11 cellular contexts compared by ENCODE assay signal in genomic region chr9:127566351-127567001, GRCh38. TPM values are rescaled to one million over a fixed set of nuclear protein-coding genes. Genes with fewer than 3 reads are reported as not detected.
A peak's percentile ranks its signal among the peaks of the same experiment; 100 is the strongest.
DNase-seq lines count a peak whose midpoint lies in the region; ATAC-seq and TF ChIP-seq lines count a peak whose summit lies in the region.
"Had no signal": no experiment of that assay in that cellular context is flagged by ENCODE, and none has a peak within 500 bp of the region (broad histone marks: within the 10 kb centered on the region; RNA-seq: fewer than 3 reads in every experiment).

No MANE protein-coding gene starts in this region.

- 43% methylated on average over 11 of the region's 11 CpGs for WGBS in liver

- H3K4me1 ChIP-seq in liver (ENCODE audit: control insufficient read depth in 4 of 4, insufficient read depth in 4 of 4, low read length in 3 of 4) (peaks cover 10 to 34% (median 25%) of the 10 kb centered on the region in 4 donors), tibial artery (peaks cover 8 to 74% (median 60%) of the 10 kb centered on the region in 4 donors)
- H3K4me1 ChIP-seq: BE2C had no signal

- H3K4me3 ChIP-seq in cardiac fibroblast (replicated peaks in 1 of 2; ENCODE audit: low read depth in 2 of 2, low read length in 2 of 2) (peak overlapping the region; percentile 93 to 94), liver (ENCODE audit: low read depth in 1 of 3, low read length in 3 of 3) (peak overlapping the region in 1 of 3 donors; percentile 76), tibial artery (peak overlapping the region; percentile 89 to 95)

- DNase-seq in activated CD4-positive, alpha-beta T cell treated with anti-CD3 and anti-CD28 coated beads, Interleukin-2, amount 10 ng/mL, durations not matched to agents 24 days and 14 days, result no peak
- no peak for DNase-seq in activated CD4-positive, alpha-beta T cell treated with anti-CD3 and anti-CD28 coated beads, Interleukin-2, amount 50 U/mL, for 1 hour
- DNase-seq in cardiac fibroblast (ENCODE audit: low read depth in 2 of 2), result no peak
- no peak for DNase-seq in tibial artery
- DNase-seq in activated T-cell treated with anti-CD3 and anti-CD28 coated beads, Interleukin-2, amount 50 U/mL, for 72 hours, result no peak
- no peak for DNase-seq in CD1c-positive myeloid dendritic cell (ENCODE audit: extremely low spot score)
- DNase-seq: activated CD4-positive, alpha-beta T cell treated with anti-CD3 and anti-CD28 coated beads for 1 hour; BE2C had no signal

- no peaks in the 10 kb centered on the region for H3K27me3 Mint-ChIP-seq in activated CD4-positive, alpha-beta T cell treated with anti-CD3 and anti-CD28 coated beads, Interleukin-2, amount 10 ng/mL, durations not matched to agents 24 days and 14 days
- no peaks in the 10 kb centered on the region for H3K27me3 Mint-ChIP-seq in activated T-cell treated with anti-CD3 and anti-CD28 coated beads, Interleukin-2, amount 50 U/mL, for 72 hours (ENCODE audit: low read depth)

- H3K4me3 Mint-ChIP-seq in activated CD4-positive, alpha-beta T cell treated with anti-CD3 and anti-CD28 coated beads, Interleukin-2, amount 10 ng/mL, durations not matched to agents 24 days and 14 days, result peak overlapping the region; percentile 81
- H3K4me3 Mint-ChIP-seq in activated T-cell treated with anti-CD3 and anti-CD28 coated beads, Interleukin-2, amount 50 U/mL, for 72 hours, result no peak overlapping the region

- no peak for ATAC-seq in activated T-cell treated with anti-CD3 and anti-CD28 coated beads, Interleukin-2, amount 50 U/mL, for 72 hours (replicated peaks in 1 of 2)
- no peak for ATAC-seq in GM21367 (IDR thresholded peaks at IDR 0.05; ENCODE audit: unreplicated experiment)

- peaks cover 42% of the 10 kb centered on the region for H3K4me1 Mint-ChIP-seq in activated CD4-positive, alpha-beta T cell treated with anti-CD3 and anti-CD28 coated beads, Interleukin-2, amount 10 ng/mL, durations not matched to agents 24 days and 14 days
- H3K4me1 Mint-ChIP-seq in activated T-cell treated with anti-CD3 and anti-CD28 coated beads, Interleukin-2, amount 50 U/mL, for 72 hours (ENCODE audit: low read depth), result peaks cover 36% of the 10 kb centered on the region

- TF ChIP-seq RAD21 in liver (IDR thresholded peaks at IDR 0.05), result no peak

- no peaks in the 10 kb centered on the region for H3K9me3 ChIP-seq in liver (ENCODE audit: control insufficient read depth in 4 of 4, low read length in 3 of 4)
- H3K9me3 ChIP-seq in tibial artery, result no peaks in the 10 kb centered on the region
- H3K9me3 ChIP-seq: BE2C had no signal

- H3K27ac Mint-ChIP-seq in activated CD4-positive, alpha-beta T cell treated with anti-CD3 and anti-CD28 coated beads, Interleukin-2, amount 10 ng/mL, durations not matched to agents 24 days and 14 days, result no peak overlapping the region
- H3K27ac Mint-ChIP-seq in activated T-cell treated with anti-CD3 and anti-CD28 coated beads, Interleukin-2, amount 50 U/mL, for 72 hours, result no peak overlapping the region

- H3K27ac ChIP-seq in liver (ENCODE audit: low read depth in 1 of 2, low read length in 2 of 2), result peak overlapping the region; percentile 32 to 82
- H3K27ac ChIP-seq in tibial artery, result peak overlapping the region; percentile 89 to 98
- H3K27ac ChIP-seq: KMS-11 had no signal

- H3K27me3 ChIP-seq in liver (ENCODE audit: control insufficient read depth in 4 of 4, insufficient read depth in 4 of 4, low read length in 3 of 4) (no peaks in the 10 kb centered on the region), tibial artery (no peaks in the 10 kb centered on the region)

- no peak for TF ChIP-seq CTCF in cardiac fibroblast (IDR thresholded peaks at IDR 0.05; ENCODE audit: low read depth, low read length)
- TF ChIP-seq CTCF in liver (IDR thresholded peaks at IDR 0.05; ENCODE audit: low read depth, low read length, missing input control), result no peak
- TF ChIP-seq CTCF in tibial artery (IDR thresholded peaks at IDR 0.05), result no peak

- H3K36me3 ChIP-seq in liver (ENCODE audit: control insufficient read depth in 4 of 4, insufficient read depth in 3 of 4, low read depth in 1 of 4, low read length in 3 of 4), result peaks cover 0 to 2% (median 0%) of the 10 kb centered on the region in 4 donors
- peaks cover 0 to 15% (median 0%) of the 10 kb centered on the region in 3 donors for H3K36me3 ChIP-seq in tibial artery
- H3K36me3 ChIP-seq: BE2C had no signal

- H3K9me3 Mint-ChIP-seq in activated CD4-positive, alpha-beta T cell treated with anti-CD3 and anti-CD28 coated beads, Interleukin-2, amount 10 ng/mL, durations not matched to agents 24 days and 14 days, result no peaks in the 10 kb centered on the region
- H3K9me3 Mint-ChIP-seq in activated T-cell treated with anti-CD3 and anti-CD28 coated beads, Interleukin-2, amount 50 U/mL, for 72 hours, result no peaks in the 10 kb centered on the region

- H3K36me3 Mint-ChIP-seq in activated CD4-positive, alpha-beta T cell treated with anti-CD3 and anti-CD28 coated beads, Interleukin-2, amount 10 ng/mL, durations not matched to agents 24 days and 14 days (ENCODE audit: low read depth), result peaks cover 15% of the 10 kb centered on the region
- no peaks in the 10 kb centered on the region for H3K36me3 Mint-ChIP-seq in activated T-cell treated with anti-CD3 and anti-CD28 coated beads, Interleukin-2, amount 50 U/mL, for 72 hours (ENCODE audit: insufficient read depth in 2 of 2)

- no peak overlapping the region for H3K9ac ChIP-seq in liver (ENCODE audit: low read depth in 1 of 2, low read length in 2 of 2)
- H3K9ac ChIP-seq: KMS-11 had no signal

- intact Hi-C loops in activated CD4-positive, alpha-beta T cell treated with anti-CD3 and anti-CD28 coated beads, Interleukin-2, amount 10 ng/mL, durations not matched to agents 24 days and 14 days (cut with micrococcal nuclease), result no loop called here
- intact Hi-C loops in tibial artery (cut with DNase I; ENCODE audit: low total_unique reads), result no loop called here

TF ChIP-seq in liver, 16 proteins besides CTCF, POLR2A, EP300 and RAD21:
- TF ChIP-seq FOXA2 (IDR thresholded peaks at IDR 0.05) (no peak), ATF3 (IDR thresholded peaks at IDR 0.05) (no peak), GABPA (IDR thresholded peaks at IDR 0.05 in 1 of 2, conservative IDR thresholded peaks at IDR 0.05 in 1 of 2) (no peak), JUND (IDR thresholded peaks at IDR 0.05) (no peak), YY1 (IDR thresholded peaks at IDR 0.05) (no peak)
- TF ChIP-seq, protein P1, sequence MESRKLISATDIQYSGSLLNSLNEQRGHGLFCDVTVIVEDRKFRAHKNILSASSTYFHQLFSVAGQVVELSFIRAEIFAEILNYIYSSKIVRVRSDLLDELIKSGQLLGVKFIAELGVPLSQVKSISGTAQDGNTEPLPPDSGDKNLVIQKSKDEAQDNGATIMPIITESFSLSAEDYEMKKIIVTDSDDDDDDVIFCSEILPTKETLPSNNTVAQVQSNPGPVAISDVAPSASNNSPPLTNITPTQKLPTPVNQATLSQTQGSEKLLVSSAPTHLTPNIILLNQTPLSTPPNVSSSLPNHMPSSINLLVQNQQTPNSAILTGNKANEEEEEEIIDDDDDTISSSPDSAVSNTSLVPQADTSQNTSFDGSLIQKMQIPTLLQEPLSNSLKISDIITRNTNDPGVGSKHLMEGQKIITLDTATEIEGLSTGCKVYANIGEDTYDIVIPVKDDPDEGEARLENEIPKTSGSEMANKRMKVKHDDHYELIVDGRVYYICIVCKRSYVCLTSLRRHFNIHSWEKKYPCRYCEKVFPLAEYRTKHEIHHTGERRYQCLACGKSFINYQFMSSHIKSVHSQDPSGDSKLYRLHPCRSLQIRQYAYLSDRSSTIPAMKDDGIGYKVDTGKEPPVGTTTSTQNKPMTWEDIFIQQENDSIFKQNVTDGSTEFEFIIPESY (IDR thresholded peaks at IDR 0.05), result no peak

RNA-seq across cellular contexts. Expression of gene STXBP1, which starts 45.6 kb away (rescaled TPM):
- total RNA-seq in activated CD4-positive, alpha-beta T cell treated with anti-CD3 and anti-CD28 coated beads, Interleukin-2, amount 10 ng/mL, durations not matched to agents 24 days and 14 days, result 26.5 and 31.1 TPM in 2 replicates
- total RNA-seq in liver, result 1 to 10 TPM; 1.7 to 4.6 TPM
- polyA plus RNA-seq in liver, result 1 to 10 TPM; 2.2 to 2.3 TPM
- total RNA-seq in activated T-cell treated with anti-CD3 and anti-CD28 coated beads, Interleukin-2, amount 50 U/mL, for 72 hours, result 10 to 100 TPM; 14.5 to 26.6 TPM
